ENCODE assay signal across 25 cellular contexts in genomic region chr14:32559048-32559447, GRCh38.
A peak's percentile ranks its signal among the peaks of the same experiment; 100 is the strongest.
DNase-seq lines count a peak whose midpoint lies in the region; ATAC-seq, FAIRE-seq and TF ChIP-seq lines count a peak whose summit lies in the region.
"Had no signal": no experiment of that assay in that cellular context is flagged by ENCODE, and none has a peak within 500 bp of the region (broad histone marks: within the 10 kb centered on the region; RNA-seq: fewer than 3 reads in every experiment).

No MANE protein-coding gene starts in this region.

- TF ChIP-seq CTCF in choroid plexus epithelial cell (conservative IDR thresholded peaks at IDR 0.05; ENCODE audit: low read depth, low read length), result no peak
- no peak for TF ChIP-seq CTCF in omental fat pad (IDR thresholded peaks at IDR 0.05)

- H2BK12ac ChIP-seq in mesenchymal stem cell (ENCODE audit: low read length in 2 of 2), result no peak overlapping the region

- H3K9me3 ChIP-seq in mesenchymal stem cell (ENCODE audit: control insufficient read depth, low read length), result no peaks in the 10 kb centered on the region
- H3K9me3 ChIP-seq: gastroesophageal sphincter, prostate gland, upper lobe of left lung had no signal

- no peak overlapping the region for H3K18ac ChIP-seq in mesenchymal stem cell (ENCODE audit: low read depth in 1 of 2, low read length in 2 of 2)

- H2BK15ac ChIP-seq in mesenchymal stem cell (ENCODE audit: low read depth, poor library complexity, severe bottlenecking), result no peak overlapping the region

- H3K4me1 ChIP-seq in mesenchymal stem cell (ENCODE audit: control insufficient read depth, insufficient read depth, low read depth, low read length), result no peaks in the 10 kb centered on the region
- H3K4me1 ChIP-seq: prostate gland had no signal

- no peaks in the 10 kb centered on the region for H3K79me1 ChIP-seq in mesenchymal stem cell (replicated peaks; ENCODE audit: low read length, poor library complexity, severe bottlenecking)

- peak overlapping the region in 1 of 2 experiments; percentile 31 for H3K4ac ChIP-seq in mesenchymal stem cell (ENCODE audit: low read depth in 1 of 2, low read length in 2 of 2)

- no peak overlapping the region for H2BK120ac ChIP-seq in mesenchymal stem cell (ENCODE audit: low read depth, low read length)

- H4K8ac ChIP-seq in mesenchymal stem cell (ENCODE audit: low read length), result no peak overlapping the region

- no peak for TF ChIP-seq POLR2A in H54 (IDR thresholded peaks at IDR 0.05; ENCODE audit: low read depth, low read length)

- no peak overlapping the region for H3K27ac ChIP-seq in mesenchymal stem cell (ENCODE audit: low read length, poor library complexity, severe bottlenecking)
- H3K27ac ChIP-seq: KMS-11, prostate gland, upper lobe of left lung had no signal

- no peaks in the 10 kb centered on the region for H3K27me3 ChIP-seq in mesenchymal stem cell (ENCODE audit: control insufficient read depth in 1 of 2, insufficient read depth in 1 of 2, low read length in 2 of 2)
- H3K27me3 ChIP-seq: gastroesophageal sphincter, upper lobe of left lung had no signal

- WGBS in mesenchymal stem cell, result 67% methylated on average over 1 of the region's 1 CpG

- H3K14ac ChIP-seq in mesenchymal stem cell (ENCODE audit: low read length in 2 of 2), result no peak overlapping the region

- no peak overlapping the region for H4K91ac ChIP-seq in mesenchymal stem cell (ENCODE audit: low read length)

- no peak overlapping the region for H2BK5ac ChIP-seq in mesenchymal stem cell (ENCODE audit: low read depth, low read length, poor library complexity, severe bottlenecking)

- FAIRE-seq in H54 (lab: Jason Lieb, UNC) (peak; percentile 93), HTR-8/SVneo (lab: Jason Lieb, UNC) (no peak)
- FAIRE-seq: islet of Langerhans had no signal

- peak overlapping the region; percentile 67 for H3K9ac ChIP-seq in mesenchymal stem cell (ENCODE audit: low read length)
- H3K9ac ChIP-seq: KMS-11 had no signal

- no peak overlapping the region for H3K4me3 ChIP-seq in choroid plexus epithelial cell (ENCODE audit: low read depth, low read length)
- H3K4me3 ChIP-seq in mesenchymal stem cell (ENCODE audit: insufficient read depth in 1 of 2, low read depth in 1 of 2, low read length in 2 of 2), result no peak overlapping the region
- H3K4me3 ChIP-seq: gastroesophageal sphincter, lung, prostate gland, upper lobe of left lung had no signal

- peak; percentile 16 for DNase-seq in AG08395 (ENCODE audit: low spot score)
- DNase-seq in H54 (ENCODE audit: insufficient read length, low spot score), result no peak
- DNase-seq in choroid plexus epithelial cell (ENCODE audit: low read depth), result peak; percentile 2
- DNase-seq in mesenchymal stem cell, result no peak
- no peak for DNase-seq in omental fat pad (ENCODE audit: low spot score)
- no peak for DNase-seq in COR-L47 (lab: John Stamatoyannopoulos, UW)
- DNase-seq in HTR-8/SVneo (ENCODE audit: insufficient read length, low spot score), result no peak
- no peak for DNase-seq in NCI-H187 treated with DMSO at 0.1 percent for 48 hours (lab: John Stamatoyannopoulos, UW)
- DNase-seq: activated CD4-positive, alpha-beta memory T cell treated with anti-CD3 and anti-CD28 coated beads, Interleukin-2, amount 10 ng/mL, durations not matched to agents 7 days and 5 days; aorta; C1 segment of cervical spinal cord; Calu3; effector CD8-positive, alpha-beta T cell; MV-4-11; NCI-H1694 treated with DMSO at 0.1 percent for 48 hours; NCI-H2171 treated with DMSO at 0.1 percent for 48 hours; stimulated activated CD4-positive, alpha-beta T cell treated with anti-CD3 and anti-CD28 coated beads, Interleukin-1b, Interleukin-23, amount 100 ng/mL, for 48 hours; T-cell; upper lobe of left lung had no signal

- ATAC-seq in omental fat pad (ENCODE audit: low FRiP score), result no peak
- ATAC-seq: gastroesophageal sphincter, HCT116, T-cell had no signal

- H2AFZ ChIP-seq in mesenchymal stem cell (ENCODE audit: low read depth, low read length), result no peak overlapping the region

- no peak overlapping the region for H2AK5ac ChIP-seq in mesenchymal stem cell (ENCODE audit: low read length, severe bottlenecking)

- H3K23ac ChIP-seq in mesenchymal stem cell (ENCODE audit: low read length in 2 of 2), result no peak overlapping the region

- no peak overlapping the region for H3K4me2 ChIP-seq in mesenchymal stem cell (ENCODE audit: low read length, poor library complexity, severe bottlenecking)
- H3K4me2 ChIP-seq: KMS-11 had no signal

- no peaks in the 10 kb centered on the region for H3K36me3 ChIP-seq in mesenchymal stem cell (ENCODE audit: control insufficient read depth in 1 of 2, insufficient read depth in 2 of 2, low read depth in 1 of 2, low read length in 2 of 2)
- H3K36me3 ChIP-seq: gastroesophageal sphincter, prostate gland, upper lobe of left lung had no signal

Comparison
In these comparisons a context has a peak if more than half of its experiments do, and no peak if none do; other contexts are left out.
1. DNase-seq: peak in AG08395 (single experiment) and choroid plexus epithelial cell (single experiment); none in H54 (single experiment), mesenchymal stem cell (single experiment), omental fat pad (single experiment), COR-L47 (single experiment), HTR-8/SVneo (single experiment) and NCI-H187 treated with DMSO at 0.1 percent for 48 hours (single experiment).